Comparison of ENCODE assay signal across 8 cellular contexts in genomic region chr6:141077355-141078333, GRCh38.
A peak's percentile ranks its signal among the peaks of the same experiment; 100 is the strongest.
DNase-seq lines count a peak whose midpoint lies in the region; ATAC-seq and TF ChIP-seq lines count a peak whose summit lies in the region.

No MANE protein-coding gene starts in this region.

- peak; percentile 6 for DNase-seq in GM13977 (ENCODE audit: low spot score)
- DNase-seq in HL-60 (ENCODE audit: low read depth in 1 of 2, low spot score in 1 of 2), result peak in 1 of 2 experiments; percentile 37
- peak; percentile 6 for DNase-seq in UCSD-AML1 (lab: John Stamatoyannopoulos, UW; ENCODE audit: unreplicated experiment)
- DNase-seq in mesenchymal stem cell, result peak; percentile 11
- DNase-seq in activated CD8-positive, alpha-beta memory T cell treated with anti-CD3 and anti-CD28 coated beads for 24 hours, result no peak
- DNase-seq in amniotic stem cell (lab: John Stamatoyannopoulos, UW), result no peak
- no peak for DNase-seq in dorsolateral prefrontal cortex

- H3K4me3 ChIP-seq in HL-60 (replicated peaks; ENCODE audit: insufficient read depth, low read length) (no peak overlapping the region), mesenchymal stem cell (ENCODE audit: insufficient read depth in 1 of 2, low read depth in 1 of 2, low read length in 2 of 2) (no peak overlapping the region), dorsolateral prefrontal cortex (no peak overlapping the region)

- intact Hi-C loops in dorsolateral prefrontal cortex (cut with DNase I), result no loop called here

- no peak overlapping the region for H4K91ac ChIP-seq in mesenchymal stem cell (ENCODE audit: low read length)

- H3K27ac ChIP-seq in HL-60 (replicated peaks), result no peak overlapping the region
- no peak overlapping the region for H3K27ac ChIP-seq in mesenchymal stem cell (ENCODE audit: low read length, poor library complexity, severe bottlenecking)
- H3K27ac ChIP-seq in dorsolateral prefrontal cortex, result no peak overlapping the region

- 80% methylated on average over 8 of the region's 8 CpGs for WGBS in mesenchymal stem cell

- peak; percentile 93 for ATAC-seq in GM21576 (IDR thresholded peaks at IDR 0.05; ENCODE audit: unreplicated experiment)

- no peak overlapping the region for H2AK5ac ChIP-seq in mesenchymal stem cell (ENCODE audit: low read length, severe bottlenecking)

- H3K14ac ChIP-seq in mesenchymal stem cell (ENCODE audit: low read length in 2 of 2), result no peak overlapping the region

- H3K23ac ChIP-seq in mesenchymal stem cell (ENCODE audit: low read length in 2 of 2), result no peak overlapping the region

- no peak overlapping the region for H2AFZ ChIP-seq in mesenchymal stem cell (ENCODE audit: low read depth, low read length)

- peaks cover 7% of the 10 kb centered on the region for H3K9me3 ChIP-seq in mesenchymal stem cell (ENCODE audit: control insufficient read depth, low read length)

- no peaks in the 10 kb centered on the region for H3K36me3 ChIP-seq in mesenchymal stem cell (ENCODE audit: control insufficient read depth in 1 of 2, insufficient read depth in 2 of 2, low read depth in 1 of 2, low read length in 2 of 2)

- H4K8ac ChIP-seq in mesenchymal stem cell (ENCODE audit: low read length), result peak overlapping the region; percentile 71

- H3K18ac ChIP-seq in mesenchymal stem cell (ENCODE audit: low read depth in 1 of 2, low read length in 2 of 2), result no peak overlapping the region

- in situ Hi-C loops in GM13977 (cut with MboI; ENCODE audit: low pct_unique_long_range_greater_than_20kb, low sequenced_read_pairs, unreplicated experiment), result no loop called here

- H2BK12ac ChIP-seq in mesenchymal stem cell (ENCODE audit: low read length in 2 of 2), result no peak overlapping the region

- H2BK15ac ChIP-seq in mesenchymal stem cell (ENCODE audit: low read depth, poor library complexity, severe bottlenecking), result no peak overlapping the region

- H3K4ac ChIP-seq in mesenchymal stem cell (ENCODE audit: low read depth in 1 of 2, low read length in 2 of 2), result no peak overlapping the region

- no peak overlapping the region for H2BK5ac ChIP-seq in mesenchymal stem cell (ENCODE audit: low read depth, low read length, poor library complexity, severe bottlenecking)

- H3K4me2 ChIP-seq in mesenchymal stem cell (ENCODE audit: low read length, poor library complexity, severe bottlenecking), result no peak overlapping the region

- no peaks in the 10 kb centered on the region for H3K79me1 ChIP-seq in mesenchymal stem cell (replicated peaks; ENCODE audit: low read length, poor library complexity, severe bottlenecking)

- no peak overlapping the region for H2BK120ac ChIP-seq in mesenchymal stem cell (ENCODE audit: low read depth, low read length)

- TF ChIP-seq CTCF in GM13977 (IDR thresholded peaks at IDR 0.05; ENCODE audit: extremely low read depth, insufficient read depth, missing control alignments) (peak; percentile 35), HL-60 (IDR thresholded peaks at IDR 0.05; ENCODE audit: insufficient read depth, low read length) (peak; percentile 5), dorsolateral prefrontal cortex (IDR thresholded peaks at IDR 0.05 in 54 of 56, conservative IDR thresholded peaks at IDR 0.05 in 2 of 56; ENCODE audit: low read depth in 1 of 56, partially characterized antibody in 56 of 56) (peak in 2 of 56 donors; percentile 15 to 18)

- H3K4me1 ChIP-seq in mesenchymal stem cell (ENCODE audit: control insufficient read depth, insufficient read depth, low read depth, low read length), result no peaks in the 10 kb centered on the region

- no peak overlapping the region for H3K9ac ChIP-seq in mesenchymal stem cell (ENCODE audit: low read length)

- no peaks in the 10 kb centered on the region for H3K27me3 ChIP-seq in HL-60 (ENCODE audit: insufficient read depth, poor library complexity, severe bottlenecking)
- no peaks in the 10 kb centered on the region for H3K27me3 ChIP-seq in mesenchymal stem cell (ENCODE audit: control insufficient read depth in 1 of 2, insufficient read depth in 1 of 2, low read length in 2 of 2)
- no peaks in the 10 kb centered on the region for H3K27me3 ChIP-seq in dorsolateral prefrontal cortex

Comparison
In these comparisons a context has a peak if more than half of its experiments do, and no peak if none do; other contexts are left out.
1. DNase-seq: peak in GM13977 (single experiment), UCSD-AML1 (single experiment) and mesenchymal stem cell (single experiment); none in activated CD8-positive, alpha-beta memory T cell treated with anti-CD3 and anti-CD28 coated beads for 24 hours (single experiment), amniotic stem cell (single experiment) and dorsolateral prefrontal cortex (0 of 10).